ENCODE assay signal across 9 cellular contexts in genomic region chr5:34415559-34416198, GRCh38.
DNase-seq lines count a peak whose midpoint lies in the region; ATAC-seq and TF ChIP-seq lines count a peak whose summit lies in the region.
"Had no signal": no experiment of that assay in that cellular context is flagged by ENCODE, and none has a peak within 500 bp of the region (broad histone marks: within the 10 kb centered on the region; RNA-seq: fewer than 3 reads in every experiment).

No MANE protein-coding gene starts in this region.

- H2AFZ ChIP-seq in fibroblast of lung (ENCODE audit: low read length) = no peak overlapping the region

- CTCF ChIA-PET in activated CD4-positive, alpha-beta T cell treated with anti-CD3 and anti-CD28 coated beads, Interleukin-2, amount 10 ng/mL, durations not matched to agents 7 days and 5 days (lab: Charles Lee) = no interaction called here

- H3K4me1 Mint-ChIP-seq in activated CD4-positive, alpha-beta T cell treated with anti-CD3 and anti-CD28 coated beads, Interleukin-2, amount 10 ng/mL, durations not matched to agents 7 days and 5 days = peaks cover 1% of the 10 kb centered on the region

- H3K27ac ChIP-seq in fibroblast of lung (ENCODE audit: insufficient read depth, low read length) = no peak overlapping the region
- H3K27ac ChIP-seq in gastrocnemius medialis = no peak overlapping the region

- H3K9me3 Mint-ChIP-seq in activated CD4-positive, alpha-beta T cell treated with anti-CD3 and anti-CD28 coated beads, Interleukin-2, amount 10 ng/mL, durations not matched to agents 7 days and 5 days = peaks cover 3% of the 10 kb centered on the region

- H3K9ac ChIP-seq in fibroblast of lung (ENCODE audit: insufficient read depth, low read length) = no peak overlapping the region

- no peak overlapping the region for H3K27ac Mint-ChIP-seq in activated CD4-positive, alpha-beta T cell treated with anti-CD3 and anti-CD28 coated beads, Interleukin-2, amount 10 ng/mL, durations not matched to agents 7 days and 5 days

- H3K27me3 ChIP-seq in fibroblast of lung (ENCODE audit: control insufficient read depth, insufficient read depth, low read length) (no peaks in the 10 kb centered on the region), gastrocnemius medialis (no peaks in the 10 kb centered on the region), H7 (ENCODE audit: control insufficient read depth, insufficient read depth, low read length) (no peaks in the 10 kb centered on the region)
- H3K27me3 ChIP-seq: MG63 had no signal

- TF ChIP-seq CTCF in fibroblast of lung (conservative IDR thresholded peaks at IDR 0.05 in 1 of 2, IDR thresholded peaks at IDR 0.05 in 1 of 2; ENCODE audit: low read depth in 1 of 2, low read length in 2 of 2) (no peak), gastrocnemius medialis (IDR thresholded peaks at IDR 0.05 in 4 of 5, conservative IDR thresholded peaks at IDR 0.05 in 1 of 5) (no peak)

- H3K9me3 ChIP-seq in fibroblast of lung (ENCODE audit: control insufficient read depth, insufficient read depth, low read depth, low read length) (no peaks in the 10 kb centered on the region), gastrocnemius medialis (no peaks in the 10 kb centered on the region)

- intact Hi-C loops in gastrocnemius medialis (cut with DNase I; ENCODE audit: low total_unique reads) = no loop called here

- H3K36me3 Mint-ChIP-seq in activated CD4-positive, alpha-beta T cell treated with anti-CD3 and anti-CD28 coated beads, Interleukin-2, amount 10 ng/mL, durations not matched to agents 7 days and 5 days (ENCODE audit: low read depth) = no peaks in the 10 kb centered on the region

- no peak overlapping the region for H3K4me2 ChIP-seq in fibroblast of lung (ENCODE audit: extremely low read depth, insufficient read depth, low read length)

- no peaks in the 10 kb centered on the region for H3K36me3 ChIP-seq in fibroblast of lung (ENCODE audit: control insufficient read depth, insufficient read depth, low read length)
- H3K36me3 ChIP-seq in gastrocnemius medialis = no peaks in the 10 kb centered on the region
- H3K36me3 ChIP-seq in H7 (replicated peaks; ENCODE audit: control insufficient read depth, insufficient read depth, low read length) = no peaks in the 10 kb centered on the region
- H3K36me3 ChIP-seq: MG63 had no signal

- no peak for TF ChIP-seq POLR2A in gastrocnemius medialis (IDR thresholded peaks at IDR 0.05)

- no peak overlapping the region for H3K4me3 ChIP-seq in fibroblast of lung (replicated peaks in 1 of 4; ENCODE audit: control extremely low read depth in 1 of 4, insufficient read depth in 1 of 4, low read depth in 3 of 4, low read length in 4 of 4)
- H3K4me3 ChIP-seq in gastrocnemius medialis = no peak overlapping the region
- no peak overlapping the region for H3K4me3 ChIP-seq in H7 (ENCODE audit: insufficient read depth, low read depth, low read length)
- H3K4me3 ChIP-seq: MG63 had no signal

- no peaks in the 10 kb centered on the region for H3K79me2 ChIP-seq in fibroblast of lung (ENCODE audit: control insufficient read depth, insufficient read depth, low read length)

- DNase-seq in fibroblast of lung (ENCODE audit: low read depth in 2 of 2) (peak; percentile 11 to 49), gastrocnemius medialis (no peak), H7 (no peak), NCI-H345 (lab: John Stamatoyannopoulos, UW) (no peak)
- DNase-seq in activated CD4-positive, alpha-beta T cell treated with anti-CD3 and anti-CD28 coated beads, Interleukin-2, amount 10 ng/mL, durations not matched to agents 7 days and 5 days = no peak
- DNase-seq: MG63 had no signal

- no peaks in the 10 kb centered on the region for H4K20me1 ChIP-seq in fibroblast of lung (ENCODE audit: control insufficient read depth, extremely low read depth, insufficient read depth, low read length)

- ATAC-seq in GM18502 (IDR thresholded peaks at IDR 0.05; ENCODE audit: poor library complexity, unreplicated experiment) (peak; percentile 100), GM21526 (IDR thresholded peaks at IDR 0.05; ENCODE audit: low FRiP score, unreplicated experiment) (peak; percentile 99), HG03342 (IDR thresholded peaks at IDR 0.05; ENCODE audit: unreplicated experiment) (peak; percentile 99), gastrocnemius medialis (no peak)

- POLR2A ChIA-PET in activated CD4-positive, alpha-beta T cell treated with anti-CD3 and anti-CD28 coated beads, Interleukin-2, amount 10 ng/mL, durations not matched to agents 7 days and 5 days (lab: Charles Lee) = no interaction called here

- peaks cover 11% of the 10 kb centered on the region for H3K27me3 Mint-ChIP-seq in activated CD4-positive, alpha-beta T cell treated with anti-CD3 and anti-CD28 coated beads, Interleukin-2, amount 10 ng/mL, durations not matched to agents 7 days and 5 days

- in situ Hi-C loops in gastrocnemius medialis (cut with MboI; ENCODE audit: low sequenced_read_pairs in 4 of 4) = no loop called here

- peaks cover 7% of the 10 kb centered on the region for H3K4me1 ChIP-seq in fibroblast of lung (ENCODE audit: control insufficient read depth, extremely low read depth, insufficient read depth, low read length)
- no peaks in the 10 kb centered on the region for H3K4me1 ChIP-seq in gastrocnemius medialis

- no peak overlapping the region for H3K4me3 Mint-ChIP-seq in activated CD4-positive, alpha-beta T cell treated with anti-CD3 and anti-CD28 coated beads, Interleukin-2, amount 10 ng/mL, durations not matched to agents 7 days and 5 days

Comparison
In these comparisons a context has a peak if more than half of its experiments do, and no peak if none do; other contexts are left out.
1. ATAC-seq: peak in GM18502 (single experiment), GM21526 (single experiment) and HG03342 (single experiment); none in gastrocnemius medialis (0 of 2).
2. DNase-seq: peak in fibroblast of lung (2 of 2); none in activated CD4-positive, alpha-beta T cell treated with anti-CD3 and anti-CD28 coated beads, Interleukin-2, amount 10 ng/mL, durations not matched to agents 7 days and 5 days (single experiment), gastrocnemius medialis (0 of 2), H7 (single experiment) and NCI-H345 (single experiment).